Comparison of ENCODE assay signal across 14 cellular contexts in genomic region chr6:21679761-21680265, GRCh38.
DNase-seq lines count a peak whose midpoint lies in the region; ATAC-seq and TF ChIP-seq lines count a peak whose summit lies in the region.
"Had no signal": no experiment of that assay in that cellular context is flagged by ENCODE, and none has a peak within 500 bp of the region (broad histone marks: within the 10 kb centered on the region; RNA-seq: fewer than 3 reads in every experiment).

No MANE protein-coding gene starts in this region.

- no peak for TF ChIP-seq CTCF in foreskin keratinocyte (conservative IDR thresholded peaks at IDR 0.05)

- H3K4me1 ChIP-seq in foreskin keratinocyte, result no peaks in the 10 kb centered on the region

- H3K27me3 ChIP-seq in foreskin keratinocyte, result no peaks in the 10 kb centered on the region

- DNase-seq in GOT3 (lab: John Stamatoyannopoulos, UW) (peak; percentile 10), amniotic epithelial cell (ENCODE audit: low read depth) (peak; percentile 93), foreskin keratinocyte (peak; percentile 71 to 81), stromal cell of bone marrow (ENCODE audit: low read depth) (peak; percentile 45), AML-193 (lab: John Stamatoyannopoulos, UW) (no peak)
- no peak for DNase-seq in stimulated activated CD4-positive, alpha-beta T cell treated with anti-CD3 and anti-CD28 coated beads, Interleukin-4, amount 100 ng/mL, for 1 hour
- DNase-seq: central memory CD4-positive, alpha-beta T cell; DMS79; midbrain; NCI-H1105; small intestine; stimulated activated CD8-positive, alpha-beta memory T cell treated with anti-CD3 and anti-CD28 coated beads, Interleukin-4, amount 100 ng/mL, for 48 hours had no signal

- no peak overlapping the region for H3K27ac ChIP-seq in foreskin keratinocyte

- ATAC-seq in foreskin keratinocyte (peak; percentile 51), HG02973 (IDR thresholded peaks at IDR 0.05; ENCODE audit: unreplicated experiment) (no peak), GM18868 (IDR thresholded peaks at IDR 0.05; ENCODE audit: unreplicated experiment) (no peak)

Comparison
In these comparisons a context has a peak if more than half of its experiments do, and no peak if none do; other contexts are left out.
1. DNase-seq: peak in GOT3 (single experiment), amniotic epithelial cell (single experiment), foreskin keratinocyte (2 of 2) and stromal cell of bone marrow (single experiment); none in AML-193 (0 of 2) and stimulated activated CD4-positive, alpha-beta T cell treated with anti-CD3 and anti-CD28 coated beads, Interleukin-4, amount 100 ng/mL, for 1 hour (single experiment).